ENCODE assay signal across 1 cellular context in the genomic region with DNA sequence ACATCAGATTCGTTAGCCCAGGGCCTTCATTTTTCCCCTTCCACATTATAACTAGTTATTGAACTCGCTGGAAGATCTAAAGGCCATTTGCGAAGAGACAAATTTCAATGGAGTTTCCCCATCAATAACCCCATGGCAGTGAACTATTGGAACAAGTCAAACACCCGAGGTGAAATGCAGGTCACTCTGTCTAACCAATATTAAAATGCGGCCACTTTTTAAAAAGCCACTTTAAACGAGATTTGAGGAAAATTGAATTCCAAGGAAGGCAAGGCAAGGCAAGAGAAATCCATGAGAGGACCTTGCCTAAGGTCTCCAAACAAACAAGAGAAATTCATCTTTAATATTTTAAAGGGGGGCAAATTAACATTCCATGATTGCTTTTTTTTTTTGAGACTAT.
A peak's percentile ranks its signal among the peaks of the same experiment; 100 is the strongest.
TF ChIP-seq lines count a peak whose summit lies in the region.

No MANE protein-coding gene starts in this region.

TF ChIP-seq in H1, 55 proteins besides CTCF, POLR2A, EP300 and RAD21:
- TF ChIP-seq GTF2F1 (IDR thresholded peaks at IDR 0.05; ENCODE audit: borderline replicate concordance, low read depth, low read length) (no peak), CBX8 (IDR thresholded peaks at IDR 0.05; ENCODE audit: borderline replicate concordance, low read depth, low read length) (peak; percentile 84), TAF7 (optimal IDR thresholded peaks at IDR 0.05; ENCODE audit: borderline replicate concordance, low read depth, low read length) (no peak), KDM4A (IDR thresholded peaks at IDR 0.05; ENCODE audit: low read depth, low read length, severe bottlenecking) (no peak), RNF2 (IDR thresholded peaks at IDR 0.05; ENCODE audit: borderline replicate concordance, low read depth, low read length, missing control alignments, poor library complexity, severe bottlenecking) (peak; percentile 0)
- TF ChIP-seq, protein P1, sequence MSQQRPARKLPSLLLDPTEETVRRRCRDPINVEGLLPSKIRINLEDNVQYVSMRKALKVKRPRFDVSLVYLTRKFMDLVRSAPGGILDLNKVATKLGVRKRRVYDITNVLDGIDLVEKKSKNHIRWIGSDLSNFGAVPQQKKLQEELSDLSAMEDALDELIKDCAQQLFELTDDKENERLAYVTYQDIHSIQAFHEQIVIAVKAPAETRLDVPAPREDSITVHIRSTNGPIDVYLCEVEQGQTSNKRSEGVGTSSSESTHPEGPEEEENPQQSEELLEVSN (IDR thresholded peaks at IDR 0.05) = no peak
